8 cellular contexts compared by ENCODE assay signal in the genomic region with DNA sequence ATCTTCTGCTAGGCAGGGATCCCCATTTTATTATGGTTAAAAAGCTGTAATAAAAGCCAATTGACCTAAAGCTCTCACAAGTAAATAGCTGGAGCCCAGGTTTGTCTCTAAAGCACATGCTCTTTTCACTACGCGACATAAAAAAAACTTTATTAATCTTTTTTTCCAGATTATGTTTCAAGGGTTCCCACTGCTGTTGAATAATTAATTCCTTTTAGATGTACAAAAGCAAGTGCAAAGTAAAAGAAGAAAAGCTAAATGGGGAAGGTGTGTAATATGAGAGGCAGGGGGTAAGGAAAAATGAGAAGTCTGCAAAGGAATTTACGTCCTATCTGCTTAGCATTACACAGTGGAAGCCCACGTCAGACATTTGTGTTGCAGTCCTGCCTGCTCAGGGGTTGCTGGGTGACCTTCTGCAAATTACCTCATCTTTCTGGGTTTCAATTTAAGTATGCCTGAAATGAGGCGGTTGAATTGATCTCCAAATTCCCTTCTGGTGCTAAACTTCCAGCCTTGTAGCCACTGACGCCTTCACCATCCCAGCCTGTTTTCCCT. TPM values are rescaled to one million over a fixed set of nuclear protein-coding genes. Genes with fewer than 3 reads are reported as not detected.
DNase-seq lines count a peak whose midpoint lies in the region; ATAC-seq and TF ChIP-seq lines count a peak whose summit lies in the region.

No MANE protein-coding gene starts in this region.

- peaks cover 27% of the 10 kb centered on the region for H3F3A ChIP-seq in SK-N-SH (replicated peaks; ENCODE audit: insufficient read depth)

- POLR2A ChIA-PET in SK-N-SH (lab: Yijun Ruan, JAX): interaction anchor here (0.6 to 0.8 kb wide), 4 partner anchors 14 to 187 kb away, joined by 3 read pairs; no protein-coding TSS in a partner anchor

- peak overlapping the region; percentile 96 for H3K9ac ChIP-seq in SK-N-SH

- H2AFZ ChIP-seq in SK-N-SH (ENCODE audit: low read depth): no peak overlapping the region

- peaks cover 7 to 16% of the 10 kb centered on the region in 2 experiments for H3K36me3 ChIP-seq in SK-N-SH (replicated peaks in 1 of 2; ENCODE audit: control insufficient read depth in 1 of 2, insufficient read depth in 2 of 2, low read length in 1 of 2)

- H4K20me1 ChIP-seq in SK-N-SH (ENCODE audit: insufficient read depth): no peaks in the 10 kb centered on the region

- H3K4me1 ChIP-seq in SK-N-SH (ENCODE audit: control insufficient read depth in 1 of 2, insufficient read depth in 2 of 2, low read depth in 1 of 2, low read length in 1 of 2): peaks cover 0 to 14% of the 10 kb centered on the region in 2 experiments

- no peak for TF ChIP-seq CTCF in SK-N-SH (IDR thresholded peaks at IDR 0.05)

- DNase-seq in CD1c-positive myeloid dendritic cell (ENCODE audit: extremely low spot score) (peak; percentile 91), SK-N-SH (peak; percentile 31), caudate nucleus (lab: John Stamatoyannopoulos, UW) (peak in 1 of 61 donors; percentile 34), HK-2 (ENCODE audit: unreplicated experiment) (no peak)
- peak; percentile 16 to 35 for DNase-seq in stimulated activated CD4-positive, alpha-beta T cell treated with anti-CD3 and anti-CD28 coated beads, Interleukin-4, amount 100 ng/mL, for 4 hours

- peak overlapping the region; percentile 86 to 97 for H3K27ac ChIP-seq in SK-N-SH (ENCODE audit: low read depth in 2 of 2, low read length in 1 of 2)
- H3K27ac ChIP-seq in caudate nucleus (ENCODE audit: low read depth, low read length): peak overlapping the region; percentile 95
- peak overlapping the region; percentile 82 for H3K27ac ChIP-seq in layer of hippocampus (ENCODE audit: low read depth, low read length)

- CTCF ChIA-PET in SK-N-SH (lab: Yijun Ruan, JAX): interaction anchor here (0.6 to 1.1 kb wide), 2 partner anchors 9 to 1092 kb away, joined by 3 to 4 read pairs; no protein-coding TSS in a partner anchor

- peaks cover 42% of the 10 kb centered on the region for H3K79me2 ChIP-seq in SK-N-SH (ENCODE audit: insufficient read depth)

- ATAC-seq in GM19395 (IDR thresholded peaks at IDR 0.05; ENCODE audit: unreplicated experiment): peak; percentile 39
- peak; percentile 29 for ATAC-seq in HG03442 (IDR thresholded peaks at IDR 0.05; ENCODE audit: unreplicated experiment)

- H3K4me3 ChIP-seq in SK-N-SH (ENCODE audit: low read depth in 2 of 2, low read length in 1 of 2): peak overlapping the region; percentile 87 to 88

- H3K9me3 ChIP-seq in SK-N-SH: no peaks in the 10 kb centered on the region

- TF ChIP-seq RAD21 in SK-N-SH (IDR thresholded peaks at IDR 0.05; ENCODE audit: low read length): no peak

- H3K4me2 ChIP-seq in SK-N-SH: peak overlapping the region; percentile 82

- no peaks in the 10 kb centered on the region for H3K9me2 ChIP-seq in SK-N-SH

- TF ChIP-seq EP300 in SK-N-SH (IDR thresholded peaks at IDR 0.05; ENCODE audit: borderline replicate concordance in 1 of 2, low read depth in 1 of 2, low read length in 1 of 2): no peak; a peak in 1 of 4 replicates

- whole genome bisulfite sequencing in SK-N-SH (ENCODE audit: low lambda C conversion rate): 9% methylated on average over 6 of the region's 6 CpGs

- H3K27me3 ChIP-seq in SK-N-SH (ENCODE audit: insufficient read depth) (no peaks in the 10 kb centered on the region), layer of hippocampus (ENCODE audit: control insufficient read depth, insufficient read depth, low read length) (no peaks in the 10 kb centered on the region)

TF ChIP-seq in SK-N-SH, 30 proteins besides CTCF, POLR2A, EP300 and RAD21:
- TF ChIP-seq MEF2A (IDR thresholded peaks at IDR 0.05; ENCODE audit: borderline replicate concordance, low read depth) (no peak), ELF1 (IDR thresholded peaks at IDR 0.05) (no peak), TCF12 (IDR thresholded peaks at IDR 0.05) (peak; percentile 13; the same call in 1 of the 2 replicates)
- TF ChIP-seq, protein P1, sequence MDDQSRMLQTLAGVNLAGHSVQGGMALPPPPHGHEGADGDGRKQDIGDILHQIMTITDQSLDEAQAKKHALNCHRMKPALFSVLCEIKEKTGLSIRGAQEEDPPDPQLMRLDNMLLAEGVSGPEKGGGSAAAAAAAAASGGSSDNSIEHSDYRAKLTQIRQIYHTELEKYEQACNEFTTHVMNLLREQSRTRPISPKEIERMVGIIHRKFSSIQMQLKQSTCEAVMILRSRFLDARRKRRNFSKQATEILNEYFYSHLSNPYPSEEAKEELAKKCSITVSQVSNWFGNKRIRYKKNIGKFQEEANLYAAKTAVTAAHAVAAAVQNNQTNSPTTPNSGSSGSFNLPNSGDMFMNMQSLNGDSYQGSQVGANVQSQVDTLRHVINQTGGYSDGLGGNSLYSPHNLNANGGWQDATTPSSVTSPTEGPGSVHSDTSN (IDR thresholded peaks at IDR 0.05): peak; percentile 24; the same call in 1 of the 2 replicates
- TF ChIP-seq, protein P2, sequence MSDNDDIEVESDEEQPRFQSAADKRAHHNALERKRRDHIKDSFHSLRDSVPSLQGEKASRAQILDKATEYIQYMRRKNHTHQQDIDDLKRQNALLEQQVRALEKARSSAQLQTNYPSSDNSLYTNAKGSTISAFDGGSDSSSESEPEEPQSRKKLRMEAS (IDR thresholded peaks at IDR 0.05; ENCODE audit: low read depth): no peak

RNA-seq across cellular contexts. Expression of a gene that starts 0.8 kb away (rescaled TPM):
- polyA plus RNA-seq in SK-N-SH (2012; rRNA removed): 19.1 and 35.7 TPM in 2 replicates
- polyA plus RNA-seq in SK-N-SH (2012; cell fraction: cytosol; rRNA removed): 10.4 and 13.5 TPM in 2 replicates
- 65.9 and 172 TPM in 2 replicates for polyA plus RNA-seq in SK-N-SH (2012; cell fraction: nucleus; rRNA removed)
